29 cellular contexts compared by ENCODE assay signal in the genomic region with DNA sequence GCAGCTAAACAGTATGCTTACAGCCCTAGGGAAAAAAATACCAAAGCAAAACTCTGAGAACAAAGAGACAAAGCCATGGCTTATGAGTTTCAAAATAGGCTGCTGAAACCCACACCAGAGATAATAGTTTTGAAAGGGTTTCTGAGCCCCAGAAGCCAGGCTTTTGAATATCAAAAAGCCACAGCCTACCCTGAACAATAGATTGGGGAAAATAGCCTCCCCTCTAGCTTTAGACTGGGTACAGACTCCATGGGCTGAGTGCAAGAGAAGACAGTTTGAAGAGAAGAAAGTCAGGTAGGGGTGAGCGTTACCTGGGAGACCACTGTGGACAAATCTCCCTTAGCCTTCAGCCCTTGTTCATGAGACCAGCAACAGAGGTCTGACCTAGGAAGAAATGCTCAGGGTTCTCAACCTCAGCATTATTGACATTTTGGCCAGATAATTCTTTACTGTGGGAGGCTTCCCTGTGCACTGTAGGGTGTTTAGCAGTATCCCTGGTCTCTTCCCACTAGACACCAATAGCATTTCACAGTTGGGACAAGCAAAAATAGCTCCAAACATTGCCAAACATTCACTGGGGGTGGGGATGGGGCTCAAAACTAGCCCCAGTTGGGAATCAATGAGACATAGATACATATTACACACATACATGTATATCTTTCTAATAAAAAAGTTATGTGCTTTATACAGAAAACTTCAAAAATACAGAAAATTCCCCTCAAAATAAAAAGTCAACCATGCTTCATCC. TPM values are rescaled to one million over a fixed set of nuclear protein-coding genes. Genes with fewer than 3 reads are reported as not detected.
"Had no signal": no experiment of that assay in that cellular context is flagged by ENCODE, and none has a peak within 500 bp of the region (broad histone marks: within the 10 kb centered on the region; RNA-seq: fewer than 3 reads in every experiment).

No MANE protein-coding gene starts in this region.

- FAIRE-seq: frontal cortex, islet of Langerhans had no signal

- H3K27ac ChIP-seq: neutrophil, ovary, psoas muscle, right atrium auricular region, thyroid gland, upper lobe of right lung had no signal

- H3K4me3 ChIP-seq: ovary, psoas muscle, right atrium auricular region, thyroid gland, upper lobe of right lung had no signal

- H3K27me3 ChIP-seq: ovary, right atrium auricular region, thyroid gland had no signal

- ATAC-seq: activated CD4-positive, alpha-beta T cell treated with anti-CD3 and anti-CD28 coated beads for 36 hours; activated T-cell treated with anti-CD3 and anti-CD28 coated beads, Interleukin-2, amount 50 U/mL, for 4 hours; left ventricle myocardium superior; naive thymus-derived CD8-positive, alpha-beta T cell; psoas muscle; stimulated activated naive CD8-positive, alpha-beta T cell treated with anti-CD3 and anti-CD28 coated beads, Interleukin-15, Interleukin-2, amounts not matched to agents 100 U/mL and 50 U/mL, for 24 hours; upper lobe of right lung had no signal

- H3K36me3 ChIP-seq: neutrophil, ovary, right atrium auricular region, thyroid gland, upper lobe of right lung had no signal

- H3K9me3 ChIP-seq: neutrophil, ovary, psoas muscle, right atrium auricular region, thyroid gland, upper lobe of right lung had no signal

- DNase-seq: activated B cell treated with CpG ODN at 0.5 μM for 24 hours; activated CD4-positive, alpha-beta T cell treated with anti-CD3 and anti-CD28 coated beads for 36 hours; activated CD4-positive, alpha-beta T cell treated with anti-CD3 and anti-CD28 coated beads, Interleukin-2, amount 50 U/mL, for 48 hours; activated CD8-positive, alpha-beta memory T cell treated with anti-CD3 and anti-CD28 coated beads, Interleukin-2, amount 50 U/mL, for 48 hours; activated effector memory CD4-positive, alpha-beta T cell treated with Interleukin-2 at 50 U/mL for 16 hours; activated naive CD4-positive, alpha-beta T cell treated with anti-CD3 and anti-CD28 coated beads, Interleukin-2, amount 10 ng/mL, durations not matched to agents 7 days and 5 days; activated T-cell treated with anti-CD3 and anti-CD28 coated beads, Interleukin-2, amount 50 U/mL, for 4 hours; amygdala; effector CD4-positive, alpha-beta T cell; glutamatergic neuron; hippocampal formation; left ventricle myocardium superior; mammary epithelial cell; naive thymus-derived CD8-positive, alpha-beta T cell; ovary; psoas muscle; stimulated activated CD4-positive, alpha-beta T cell treated with anti-CD3 and anti-CD28 coated beads, Interleukin-4, amount 100 ng/mL, for 24 hours; stimulated activated naive CD8-positive, alpha-beta T cell treated with anti-CD3 and anti-CD28 coated beads, Interleukin-15, Interleukin-2, amounts not matched to agents 100 U/mL and 50 U/mL, for 24 hours; substantia nigra; T1000; thyroid gland; upper lobe of right lung had no signal

- H3K4me1 ChIP-seq: psoas muscle, right atrium auricular region, thyroid gland, upper lobe of right lung had no signal

RNA-seq across cellular contexts. Expression of gene TAFA4, which starts 11.6 kb away (rescaled TPM):
- total RNA-seq: activated B cell treated with CpG ODN at 0.5 μM for 24 hours; activated CD4-positive, alpha-beta T cell treated with anti-CD3 and anti-CD28 coated beads for 36 hours; activated CD8-positive, alpha-beta memory T cell treated with anti-CD3 and anti-CD28 coated beads for 36 hours; activated T-cell treated with anti-CD3 and anti-CD28 coated beads, Interleukin-2, amount 50 U/mL, for 4 hours; chondrocyte; left ventricle myocardium superior; mammary epithelial cell; mesothelial cell of epicardium; naive thymus-derived CD8-positive, alpha-beta T cell; right atrium auricular region; thyroid gland; upper lobe of right lung had no signal
- polyA plus RNA-seq: mammary epithelial cell; naive thymus-derived CD8-positive, alpha-beta T cell had no signal
